In the genomic region with DNA sequence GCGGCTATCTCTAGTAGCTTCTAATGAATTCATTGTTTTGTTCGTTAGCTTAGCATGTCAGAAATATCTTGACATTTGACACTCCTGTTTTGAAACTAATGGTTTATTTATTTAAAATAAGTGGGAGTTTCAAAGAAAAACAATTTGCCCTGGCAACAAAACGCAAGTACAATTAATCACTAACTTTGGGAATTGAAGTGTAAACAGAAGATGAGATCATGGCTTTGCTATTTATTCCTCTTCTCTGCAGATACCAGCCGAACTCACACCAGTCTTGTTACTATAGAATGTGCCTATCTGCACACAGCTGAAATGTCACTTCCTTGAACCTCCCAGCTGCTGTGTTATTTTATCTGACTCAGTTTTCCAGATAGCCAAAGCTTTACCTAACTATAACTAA, we compare ENCODE assay signal across 1 cellular context.
TF ChIP-seq lines count a peak whose summit lies in the region.

No MANE protein-coding gene starts in this region.

TF ChIP-seq in HepG2, 621 proteins besides CTCF, POLR2A, EP300 and RAD21 (continued from another document and continues in another):
- TF ChIP-seq, protein P1, sequence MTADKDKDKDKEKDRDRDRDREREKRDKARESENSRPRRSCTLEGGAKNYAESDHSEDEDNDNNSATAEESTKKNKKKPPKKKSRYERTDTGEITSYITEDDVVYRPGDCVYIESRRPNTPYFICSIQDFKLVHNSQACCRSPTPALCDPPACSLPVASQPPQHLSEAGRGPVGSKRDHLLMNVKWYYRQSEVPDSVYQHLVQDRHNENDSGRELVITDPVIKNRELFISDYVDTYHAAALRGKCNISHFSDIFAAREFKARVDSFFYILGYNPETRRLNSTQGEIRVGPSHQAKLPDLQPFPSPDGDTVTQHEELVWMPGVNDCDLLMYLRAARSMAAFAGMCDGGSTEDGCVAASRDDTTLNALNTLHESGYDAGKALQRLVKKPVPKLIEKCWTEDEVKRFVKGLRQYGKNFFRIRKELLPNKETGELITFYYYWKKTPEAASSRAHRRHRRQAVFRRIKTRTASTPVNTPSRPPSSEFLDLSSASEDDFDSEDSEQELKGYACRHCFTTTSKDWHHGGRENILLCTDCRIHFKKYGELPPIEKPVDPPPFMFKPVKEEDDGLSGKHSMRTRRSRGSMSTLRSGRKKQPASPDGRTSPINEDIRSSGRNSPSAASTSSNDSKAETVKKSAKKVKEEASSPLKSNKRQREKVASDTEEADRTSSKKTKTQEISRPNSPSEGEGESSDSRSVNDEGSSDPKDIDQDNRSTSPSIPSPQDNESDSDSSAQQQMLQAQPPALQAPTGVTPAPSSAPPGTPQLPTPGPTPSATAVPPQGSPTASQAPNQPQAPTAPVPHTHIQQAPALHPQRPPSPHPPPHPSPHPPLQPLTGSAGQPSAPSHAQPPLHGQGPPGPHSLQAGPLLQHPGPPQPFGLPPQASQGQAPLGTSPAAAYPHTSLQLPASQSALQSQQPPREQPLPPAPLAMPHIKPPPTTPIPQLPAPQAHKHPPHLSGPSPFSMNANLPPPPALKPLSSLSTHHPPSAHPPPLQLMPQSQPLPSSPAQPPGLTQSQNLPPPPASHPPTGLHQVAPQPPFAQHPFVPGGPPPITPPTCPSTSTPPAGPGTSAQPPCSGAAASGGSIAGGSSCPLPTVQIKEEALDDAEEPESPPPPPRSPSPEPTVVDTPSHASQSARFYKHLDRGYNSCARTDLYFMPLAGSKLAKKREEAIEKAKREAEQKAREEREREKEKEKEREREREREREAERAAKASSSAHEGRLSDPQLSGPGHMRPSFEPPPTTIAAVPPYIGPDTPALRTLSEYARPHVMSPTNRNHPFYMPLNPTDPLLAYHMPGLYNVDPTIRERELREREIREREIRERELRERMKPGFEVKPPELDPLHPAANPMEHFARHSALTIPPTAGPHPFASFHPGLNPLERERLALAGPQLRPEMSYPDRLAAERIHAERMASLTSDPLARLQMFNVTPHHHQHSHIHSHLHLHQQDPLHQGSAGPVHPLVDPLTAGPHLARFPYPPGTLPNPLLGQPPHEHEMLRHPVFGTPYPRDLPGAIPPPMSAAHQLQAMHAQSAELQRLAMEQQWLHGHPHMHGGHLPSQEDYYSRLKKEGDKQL (CRISPR knock-in tag; IDR thresholded peaks at IDR 0.05; ENCODE audit: low read depth): 0 out of 2 replicates have a peak, but pooled peaks have one; percentile 21
- TF ChIP-seq EZH2 (conservative IDR thresholded peaks at IDR 0.05; ENCODE audit: low read depth, low read length) (no peak), HOXA5 (CRISPR knock-in tag; IDR thresholded peaks at IDR 0.05) (peak; percentile 51; the same call in 1 of the 2 replicates), CHD2 (IDR thresholded peaks at IDR 0.05; ENCODE audit: low read depth, low read length) (no peak), ZNF33B (CRISPR knock-in tag; IDR thresholded peaks at IDR 0.05) (no peak), SKI (IDR thresholded peaks at IDR 0.05; ENCODE audit: partially characterized antibody) (no peak), HOXD1 (CRISPR knock-in tag; IDR thresholded peaks at IDR 0.05) (no peak), TEAD3 (CRISPR knock-in tag; optimal IDR thresholded peaks at IDR 0.05; ENCODE audit: borderline replicate concordance) (peak; percentile 82), ZSCAN20 (CRISPR knock-in tag; IDR thresholded peaks at IDR 0.05; ENCODE audit: borderline replicate concordance) (no peak), FIP1L1 (IDR thresholded peaks at IDR 0.05; ENCODE audit: borderline replicate concordance, insufficient read depth, low read depth, low read length) (no peak), ZNF292 (CRISPR knock-in tag; IDR thresholded peaks at IDR 0.05; ENCODE audit: borderline replicate concordance, low read depth) (no peak), NFYC (CRISPR knock-in tag; IDR thresholded peaks at IDR 0.05) (no peak), TBL1XR1 (IDR thresholded peaks at IDR 0.05; ENCODE audit: borderline replicate concordance, low read length, partially characterized antibody) (no peak), MED8 (CRISPR knock-in tag; IDR thresholded peaks at IDR 0.05; ENCODE audit: insufficient replicate concordance) (no peak), NCOA2 (CRISPR knock-in tag; IDR thresholded peaks at IDR 0.05) (peak; percentile 60), ZNF317 (CRISPR knock-in tag; IDR thresholded peaks at IDR 0.05) (no peak), NFIB (CRISPR knock-in tag; IDR thresholded peaks at IDR 0.05; ENCODE audit: borderline replicate concordance) (no peak), PTBP1 (IDR thresholded peaks at IDR 0.05; ENCODE audit: low read depth, low read length, poor library complexity, severe bottlenecking) (no peak), AGO1 (IDR thresholded peaks at IDR 0.05; ENCODE audit: low read depth, low read length, poor library complexity, severe bottlenecking) (no peak), TP53 (CRISPR knock-in tag; conservative IDR thresholded peaks at IDR 0.05) (no peak)
- TF ChIP-seq, protein P2, sequence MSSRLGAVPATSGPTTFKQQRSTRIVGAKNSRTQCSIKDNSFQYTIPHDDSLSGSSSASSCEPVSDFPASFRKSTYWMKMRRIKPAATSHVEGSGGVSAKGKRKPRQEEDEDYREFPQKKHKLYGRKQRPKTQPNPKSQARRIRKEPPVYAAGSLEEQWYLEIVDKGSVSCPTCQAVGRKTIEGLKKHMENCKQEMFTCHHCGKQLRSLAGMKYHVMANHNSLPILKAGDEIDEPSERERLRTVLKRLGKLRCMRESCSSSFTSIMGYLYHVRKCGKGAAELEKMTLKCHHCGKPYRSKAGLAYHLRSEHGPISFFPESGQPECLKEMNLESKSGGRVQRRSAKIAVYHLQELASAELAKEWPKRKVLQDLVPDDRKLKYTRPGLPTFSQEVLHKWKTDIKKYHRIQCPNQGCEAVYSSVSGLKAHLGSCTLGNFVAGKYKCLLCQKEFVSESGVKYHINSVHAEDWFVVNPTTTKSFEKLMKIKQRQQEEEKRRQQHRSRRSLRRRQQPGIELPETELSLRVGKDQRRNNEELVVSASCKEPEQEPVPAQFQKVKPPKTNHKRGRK (CRISPR knock-in tag; IDR thresholded peaks at IDR 0.05): no peak
- TF ChIP-seq, protein P3, sequence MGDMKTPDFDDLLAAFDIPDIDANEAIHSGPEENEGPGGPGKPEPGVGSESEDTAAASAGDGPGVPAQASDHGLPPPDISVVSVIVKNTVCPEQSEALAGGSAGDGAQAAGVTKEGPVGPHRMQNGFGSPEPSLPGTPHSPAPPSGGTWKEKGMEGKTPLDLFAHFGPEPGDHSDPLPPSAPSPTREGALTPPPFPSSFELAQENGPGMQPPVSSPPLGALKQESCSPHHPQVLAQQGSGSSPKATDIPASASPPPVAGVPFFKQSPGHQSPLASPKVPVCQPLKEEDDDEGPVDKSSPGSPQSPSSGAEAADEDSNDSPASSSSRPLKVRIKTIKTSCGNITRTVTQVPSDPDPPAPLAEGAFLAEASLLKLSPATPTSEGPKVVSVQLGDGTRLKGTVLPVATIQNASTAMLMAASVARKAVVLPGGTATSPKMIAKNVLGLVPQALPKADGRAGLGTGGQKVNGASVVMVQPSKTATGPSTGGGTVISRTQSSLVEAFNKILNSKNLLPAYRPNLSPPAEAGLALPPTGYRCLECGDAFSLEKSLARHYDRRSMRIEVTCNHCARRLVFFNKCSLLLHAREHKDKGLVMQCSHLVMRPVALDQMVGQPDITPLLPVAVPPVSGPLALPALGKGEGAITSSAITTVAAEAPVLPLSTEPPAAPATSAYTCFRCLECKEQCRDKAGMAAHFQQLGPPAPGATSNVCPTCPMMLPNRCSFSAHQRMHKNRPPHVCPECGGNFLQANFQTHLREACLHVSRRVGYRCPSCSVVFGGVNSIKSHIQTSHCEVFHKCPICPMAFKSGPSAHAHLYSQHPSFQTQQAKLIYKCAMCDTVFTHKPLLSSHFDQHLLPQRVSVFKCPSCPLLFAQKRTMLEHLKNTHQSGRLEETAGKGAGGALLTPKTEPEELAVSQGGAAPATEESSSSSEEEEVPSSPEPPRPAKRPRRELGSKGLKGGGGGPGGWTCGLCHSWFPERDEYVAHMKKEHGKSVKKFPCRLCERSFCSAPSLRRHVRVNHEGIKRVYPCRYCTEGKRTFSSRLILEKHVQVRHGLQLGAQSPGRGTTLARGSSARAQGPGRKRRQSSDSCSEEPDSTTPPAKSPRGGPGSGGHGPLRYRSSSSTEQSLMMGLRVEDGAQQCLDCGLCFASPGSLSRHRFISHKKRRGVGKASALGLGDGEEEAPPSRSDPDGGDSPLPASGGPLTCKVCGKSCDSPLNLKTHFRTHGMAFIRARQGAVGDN (CRISPR knock-in tag; IDR thresholded peaks at IDR 0.05): no peak
- TF ChIP-seq, protein P4, sequence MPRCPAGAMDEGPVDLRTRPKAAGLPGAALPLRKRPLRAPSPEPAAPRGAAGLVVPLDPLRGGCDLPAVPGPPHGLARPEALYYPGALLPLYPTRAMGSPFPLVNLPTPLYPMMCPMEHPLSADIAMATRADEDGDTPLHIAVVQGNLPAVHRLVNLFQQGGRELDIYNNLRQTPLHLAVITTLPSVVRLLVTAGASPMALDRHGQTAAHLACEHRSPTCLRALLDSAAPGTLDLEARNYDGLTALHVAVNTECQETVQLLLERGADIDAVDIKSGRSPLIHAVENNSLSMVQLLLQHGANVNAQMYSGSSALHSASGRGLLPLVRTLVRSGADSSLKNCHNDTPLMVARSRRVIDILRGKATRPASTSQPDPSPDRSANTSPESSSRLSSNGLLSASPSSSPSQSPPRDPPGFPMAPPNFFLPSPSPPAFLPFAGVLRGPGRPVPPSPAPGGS (CRISPR knock-in tag; IDR thresholded peaks at IDR 0.05): no peak
- TF ChIP-seq, protein P5, sequence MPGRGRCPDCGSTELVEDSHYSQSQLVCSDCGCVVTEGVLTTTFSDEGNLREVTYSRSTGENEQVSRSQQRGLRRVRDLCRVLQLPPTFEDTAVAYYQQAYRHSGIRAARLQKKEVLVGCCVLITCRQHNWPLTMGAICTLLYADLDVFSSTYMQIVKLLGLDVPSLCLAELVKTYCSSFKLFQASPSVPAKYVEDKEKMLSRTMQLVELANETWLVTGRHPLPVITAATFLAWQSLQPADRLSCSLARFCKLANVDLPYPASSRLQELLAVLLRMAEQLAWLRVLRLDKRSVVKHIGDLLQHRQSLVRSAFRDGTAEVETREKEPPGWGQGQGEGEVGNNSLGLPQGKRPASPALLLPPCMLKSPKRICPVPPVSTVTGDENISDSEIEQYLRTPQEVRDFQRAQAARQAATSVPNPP (CRISPR knock-in tag; IDR thresholded peaks at IDR 0.05): no peak
- TF ChIP-seq, protein P6, sequence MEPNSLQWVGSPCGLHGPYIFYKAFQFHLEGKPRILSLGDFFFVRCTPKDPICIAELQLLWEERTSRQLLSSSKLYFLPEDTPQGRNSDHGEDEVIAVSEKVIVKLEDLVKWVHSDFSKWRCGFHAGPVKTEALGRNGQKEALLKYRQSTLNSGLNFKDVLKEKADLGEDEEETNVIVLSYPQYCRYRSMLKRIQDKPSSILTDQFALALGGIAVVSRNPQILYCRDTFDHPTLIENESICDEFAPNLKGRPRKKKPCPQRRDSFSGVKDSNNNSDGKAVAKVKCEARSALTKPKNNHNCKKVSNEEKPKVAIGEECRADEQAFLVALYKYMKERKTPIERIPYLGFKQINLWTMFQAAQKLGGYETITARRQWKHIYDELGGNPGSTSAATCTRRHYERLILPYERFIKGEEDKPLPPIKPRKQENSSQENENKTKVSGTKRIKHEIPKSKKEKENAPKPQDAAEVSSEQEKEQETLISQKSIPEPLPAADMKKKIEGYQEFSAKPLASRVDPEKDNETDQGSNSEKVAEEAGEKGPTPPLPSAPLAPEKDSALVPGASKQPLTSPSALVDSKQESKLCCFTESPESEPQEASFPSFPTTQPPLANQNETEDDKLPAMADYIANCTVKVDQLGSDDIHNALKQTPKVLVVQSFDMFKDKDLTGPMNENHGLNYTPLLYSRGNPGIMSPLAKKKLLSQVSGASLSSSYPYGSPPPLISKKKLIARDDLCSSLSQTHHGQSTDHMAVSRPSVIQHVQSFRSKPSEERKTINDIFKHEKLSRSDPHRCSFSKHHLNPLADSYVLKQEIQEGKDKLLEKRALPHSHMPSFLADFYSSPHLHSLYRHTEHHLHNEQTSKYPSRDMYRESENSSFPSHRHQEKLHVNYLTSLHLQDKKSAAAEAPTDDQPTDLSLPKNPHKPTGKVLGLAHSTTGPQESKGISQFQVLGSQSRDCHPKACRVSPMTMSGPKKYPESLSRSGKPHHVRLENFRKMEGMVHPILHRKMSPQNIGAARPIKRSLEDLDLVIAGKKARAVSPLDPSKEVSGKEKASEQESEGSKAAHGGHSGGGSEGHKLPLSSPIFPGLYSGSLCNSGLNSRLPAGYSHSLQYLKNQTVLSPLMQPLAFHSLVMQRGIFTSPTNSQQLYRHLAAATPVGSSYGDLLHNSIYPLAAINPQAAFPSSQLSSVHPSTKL (CRISPR knock-in tag; IDR thresholded peaks at IDR 0.05): peak; percentile 92
- TF ChIP-seq, protein P7, sequence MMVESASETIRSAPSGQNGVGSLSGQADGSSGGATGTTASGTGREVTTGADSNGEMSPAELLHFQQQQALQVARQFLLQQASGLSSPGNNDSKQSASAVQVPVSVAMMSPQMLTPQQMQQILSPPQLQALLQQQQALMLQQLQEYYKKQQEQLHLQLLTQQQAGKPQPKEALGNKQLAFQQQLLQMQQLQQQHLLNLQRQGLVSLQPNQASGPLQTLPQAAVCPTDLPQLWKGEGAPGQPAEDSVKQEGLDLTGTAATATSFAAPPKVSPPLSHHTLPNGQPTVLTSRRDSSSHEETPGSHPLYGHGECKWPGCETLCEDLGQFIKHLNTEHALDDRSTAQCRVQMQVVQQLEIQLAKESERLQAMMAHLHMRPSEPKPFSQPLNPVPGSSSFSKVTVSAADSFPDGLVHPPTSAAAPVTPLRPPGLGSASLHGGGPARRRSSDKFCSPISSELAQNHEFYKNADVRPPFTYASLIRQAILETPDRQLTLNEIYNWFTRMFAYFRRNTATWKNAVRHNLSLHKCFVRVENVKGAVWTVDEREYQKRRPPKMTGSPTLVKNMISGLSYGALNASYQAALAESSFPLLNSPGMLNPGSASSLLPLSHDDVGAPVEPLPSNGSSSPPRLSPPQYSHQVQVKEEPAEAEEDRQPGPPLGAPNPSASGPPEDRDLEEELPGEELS (CRISPR knock-in tag; IDR thresholded peaks at IDR 0.05): peak; percentile 90
- TF ChIP-seq, protein P8, sequence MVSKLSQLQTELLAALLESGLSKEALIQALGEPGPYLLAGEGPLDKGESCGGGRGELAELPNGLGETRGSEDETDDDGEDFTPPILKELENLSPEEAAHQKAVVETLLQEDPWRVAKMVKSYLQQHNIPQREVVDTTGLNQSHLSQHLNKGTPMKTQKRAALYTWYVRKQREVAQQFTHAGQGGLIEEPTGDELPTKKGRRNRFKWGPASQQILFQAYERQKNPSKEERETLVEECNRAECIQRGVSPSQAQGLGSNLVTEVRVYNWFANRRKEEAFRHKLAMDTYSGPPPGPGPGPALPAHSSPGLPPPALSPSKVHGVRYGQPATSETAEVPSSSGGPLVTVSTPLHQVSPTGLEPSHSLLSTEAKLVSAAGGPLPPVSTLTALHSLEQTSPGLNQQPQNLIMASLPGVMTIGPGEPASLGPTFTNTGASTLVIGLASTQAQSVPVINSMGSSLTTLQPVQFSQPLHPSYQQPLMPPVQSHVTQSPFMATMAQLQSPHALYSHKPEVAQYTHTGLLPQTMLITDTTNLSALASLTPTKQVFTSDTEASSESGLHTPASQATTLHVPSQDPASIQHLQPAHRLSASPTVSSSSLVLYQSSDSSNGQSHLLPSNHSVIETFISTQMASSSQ (IDR thresholded peaks at IDR 0.05; ENCODE audit: low read depth): no peak
- TF ChIP-seq, protein P8 (CRISPR knock-in tag; IDR thresholded peaks at IDR 0.05; ENCODE audit: borderline replicate concordance): peak; percentile 59; the same call in 1 of the 2 replicates
